Comparison of ENCODE assay signal across 12 cellular contexts in genomic region chr1:156524985-156525590, GRCh38. TPM values are rescaled to one million over a fixed set of nuclear protein-coding genes. Genes with fewer than 3 reads are reported as not detected.
DNase-seq lines count a peak whose midpoint lies in the region; ATAC-seq and TF ChIP-seq lines count a peak whose summit lies in the region.
"Had no signal": no experiment of that assay in that cellular context is flagged by ENCODE, and none has a peak within 500 bp of the region (broad histone marks: within the 10 kb centered on the region; RNA-seq: fewer than 3 reads in every experiment).

No MANE protein-coding gene starts in this region.

- peak overlapping the region; percentile 80 for H3K27ac ChIP-seq in cardiac muscle cell
- no peak overlapping the region for H3K27ac ChIP-seq in testis

- H3K4me1 ChIP-seq in cardiac muscle cell (ENCODE audit: low read depth) (peaks cover 23% of the 10 kb centered on the region), testis (peaks cover 7% of the 10 kb centered on the region)

- H3K9me3 ChIP-seq in cardiac muscle cell (ENCODE audit: low read depth): no peaks in the 10 kb centered on the region
- no peaks in the 10 kb centered on the region for H3K9me3 ChIP-seq in testis

- no peak for ATAC-seq in Right ventricle myocardium inferior

- no peak for TF ChIP-seq POLR2A in testis (IDR thresholded peaks at IDR 0.05)

- H3K27me3 ChIP-seq in cardiac muscle cell: no peaks in the 10 kb centered on the region
- H3K27me3 ChIP-seq in testis: no peaks in the 10 kb centered on the region

- H3K27ac Mint-ChIP-seq in type B pancreatic cell: peak overlapping the region; percentile 57

- TF ChIP-seq CTCF in cardiac muscle cell (IDR thresholded peaks at IDR 0.05; ENCODE audit: low read depth, low read length) (no peak), type B pancreatic cell (conservative IDR thresholded peaks at IDR 0.05) (no peak), testis (IDR thresholded peaks at IDR 0.05) (no peak)

- intact Hi-C loops in Right ventricle myocardium inferior (cut with DNase I) (no loop called here), testis (cut with DNase I; ENCODE audit: low total_unique reads) (no loop called here)

- no peaks in the 10 kb centered on the region for H3K9me3 Mint-ChIP-seq in type B pancreatic cell

- DNase-seq in cardiac muscle cell (ENCODE audit: low read depth in 1 of 2, low spot score in 1 of 2) (no peak), Right ventricle myocardium inferior (ENCODE audit: missing footprints) (no peak), NOMO-1 treated with dmso at 0.1 percent for 144 hours (lab: John Stamatoyannopoulos, UW; ENCODE audit: unreplicated experiment) (peak; percentile 19), germinal center (ENCODE audit: low spot score) (peak; percentile 28), type B pancreatic cell (ENCODE audit: extremely low spot score, unreplicated experiment) (no peak), NCI-H2029 treated with DMSO at 0.1 percent for 48 hours (lab: John Stamatoyannopoulos, UW) (no peak), HT-29 (ENCODE audit: low spot score) (no peak), testis (no peak)
- DNase-seq: dermis blood vessel endothelial cell, NCI-H2227 treated with DMSO at 0.1 percent for 48 hours, SW 1271 had no signal

- WGBS in testis, 2 donors: 35 to 40% methylated on average over 6 of the region's 6 CpGs

- peaks cover 16% of the 10 kb centered on the region for H3K36me3 Mint-ChIP-seq in type B pancreatic cell

- no peaks in the 10 kb centered on the region for H3K27me3 Mint-ChIP-seq in type B pancreatic cell

- peaks cover 10% of the 10 kb centered on the region for H3K4me1 Mint-ChIP-seq in type B pancreatic cell (ENCODE audit: unreplicated experiment)

- H3K4me3 ChIP-seq in cardiac muscle cell (no peak overlapping the region), testis (no peak overlapping the region)

- H3K4me3 Mint-ChIP-seq in type B pancreatic cell: no peak overlapping the region

- H3K36me3 ChIP-seq in cardiac muscle cell: no peaks in the 10 kb centered on the region
- no peaks in the 10 kb centered on the region for H3K36me3 ChIP-seq in testis (ENCODE audit: low read depth, missing control alignments)

RNA-seq across cellular contexts. Expression of gene MEF2D, which starts 24.5 kb away (rescaled TPM):
- total RNA-seq in cardiac muscle cell (35.9 and 64.6 TPM in 2 replicates), Right ventricle myocardium inferior (99.7 TPM), type B pancreatic cell (ENCODE audit: low replicate concordance) (20.7 and 26.1 TPM in 2 replicates), testis (100 to 1,000 TPM in 1 of 2 donors, 10 to 100 TPM in 1; 96.8 to 113 TPM)
- polyA plus RNA-seq in cardiac muscle cell (35.1 and 52.1 TPM in 2 replicates), testis (ENCODE audit: insufficient read depth, low read depth, low replicate concordance) (34.4 TPM)
- total RNA-seq in HT-29 (2014; rRNA removed; shearing (Covaris generic)): 17.8 and 27.4 TPM in 2 replicates

RNA-seq across cellular contexts. Expression of gene IQGAP3, which starts 47.3 kb away (rescaled TPM):
- 4.2 and 31.8 TPM in 2 replicates for total RNA-seq in cardiac muscle cell
- polyA plus RNA-seq in cardiac muscle cell: 0.95 and 10.0 TPM in 2 replicates
- total RNA-seq in Right ventricle myocardium inferior: 1.2 TPM
- 17.6 and 35.3 TPM in 2 replicates for total RNA-seq in type B pancreatic cell (ENCODE audit: low replicate concordance)
- 55.3 and 61.7 TPM in 2 replicates for total RNA-seq in HT-29 (2014; rRNA removed; shearing (Covaris generic))
- 10 to 100 TPM in 1 of 2 donors, 1 to 10 TPM in 1; 8.2 to 13.4 TPM for total RNA-seq in testis
- 5.6 TPM for polyA plus RNA-seq in testis (ENCODE audit: insufficient read depth, low read depth, low replicate concordance)

RNA-seq across cellular contexts. Expression of gene TTC24, which starts 54.4 kb away (rescaled TPM):
- total RNA-seq in cardiac muscle cell: 0.15 and 0.18 TPM in 2 replicates
- polyA plus RNA-seq in cardiac muscle cell: 1.1 TPM in 1 of 2 replicates, not detected in the other
- not detected for total RNA-seq in Right ventricle myocardium inferior
- total RNA-seq in type B pancreatic cell (ENCODE audit: low replicate concordance): not detected in 2 replicates
- not detected in 2 replicates for total RNA-seq in HT-29 (2014; rRNA removed; shearing (Covaris generic))
- total RNA-seq in testis: not detected
- 0.38 TPM for polyA plus RNA-seq in testis (ENCODE audit: insufficient read depth, low read depth, low replicate concordance)
- total RNA-seq: dermis blood vessel endothelial cell, subcutaneous adipose tissue had no signal

Comparison
In these comparisons a context has a peak if more than half of its experiments do, and no peak if none do; other contexts are left out.
1. DNase-seq: peak in NOMO-1 treated with dmso at 0.1 percent for 144 hours (single experiment) and germinal center (single experiment); none in cardiac muscle cell (0 of 2), Right ventricle myocardium inferior (single experiment), type B pancreatic cell (single experiment), NCI-H2029 treated with DMSO at 0.1 percent for 48 hours (single experiment), HT-29 (single experiment) and testis (single experiment).